Comparison of ENCODE assay signal across 20 cellular contexts in genomic region chr1:151134396-151134795, GRCh38. TPM values are rescaled to one million over a fixed set of nuclear protein-coding genes. Genes with fewer than 3 reads are reported as not detected.
A peak's percentile ranks its signal among the peaks of the same experiment; 100 is the strongest.
DNase-seq lines count a peak whose midpoint lies in the region; ATAC-seq and TF ChIP-seq lines count a peak whose summit lies in the region.
"Had no signal": no experiment of that assay in that cellular context is flagged by ENCODE, and none has a peak within 500 bp of the region (broad histone marks: within the 10 kb centered on the region; RNA-seq: fewer than 3 reads in every experiment).

No MANE protein-coding gene starts in this region.

- H3K27ac Mint-ChIP-seq in MCF 10A (ENCODE audit: low read depth, unreplicated experiment) (no peak overlapping the region), Caco-2 (ENCODE audit: unreplicated experiment) (no peak overlapping the region)
- H3K27ac Mint-ChIP-seq in activated CD8-positive, alpha-beta memory T cell treated with anti-CD3 and anti-CD28 coated beads, Interleukin-2, amount 10 ng/mL, durations not matched to agents 7 days and 5 days, result no peak overlapping the region

- H3K9me3 ChIP-seq in breast epithelium, result no peaks in the 10 kb centered on the region
- no peaks in the 10 kb centered on the region for H3K9me3 ChIP-seq in Caco-2
- H3K9me3 ChIP-seq: MG63, SK-N-SH had no signal

- CTCF ChIA-PET in MCF 10A (lab: Yijun Ruan, JAX), result interaction anchor here (0.6 to 2.0 kb wide), 6 partner anchors 11 to 564 kb away, joined by 3 to 11 read pairs (median 4); no protein-coding TSS in a partner anchor
- CTCF ChIA-PET in Caco-2 (lab: Charles Lee), result interaction anchor here (0.5 kb wide), 1 partner anchor 516 kb away, joined by 6 read pairs; no protein-coding TSS in a partner anchor
- CTCF ChIA-PET in activated CD8-positive, alpha-beta memory T cell treated with anti-CD3 and anti-CD28 coated beads, Interleukin-2, amount 10 ng/mL, durations not matched to agents 7 days and 5 days (lab: Charles Lee), result interaction anchor here (0.8 to 1.6 kb wide), 3 partner anchors 21 to 110 kb away, joined by 3 to 6 read pairs (median 5); no protein-coding TSS in a partner anchor

- POLR2A ChIA-PET in MCF 10A (lab: Yijun Ruan, JAX), result interaction anchor here (1.4 kb wide), 1 partner anchor 10 kb away, joined by 5 read pairs; no protein-coding TSS in a partner anchor
- POLR2A ChIA-PET in Caco-2 (lab: Charles Lee), result no interaction called here

- H3K9me3 Mint-ChIP-seq in MCF 10A (ENCODE audit: unreplicated experiment) (no peaks in the 10 kb centered on the region), Caco-2 (ENCODE audit: unreplicated experiment) (no peaks in the 10 kb centered on the region)
- no peaks in the 10 kb centered on the region for H3K9me3 Mint-ChIP-seq in activated CD8-positive, alpha-beta memory T cell treated with anti-CD3 and anti-CD28 coated beads, Interleukin-2, amount 10 ng/mL, durations not matched to agents 7 days and 5 days (ENCODE audit: low read depth)

- DNase-seq in MCF 10A (ENCODE audit: unreplicated experiment) (peak; percentile 5), breast epithelium (ENCODE audit: low spot score in 2 of 2) (no peak), LHCN-M2 (ENCODE audit: low read depth) (peak; percentile 17), fibroblast of mammary gland (ENCODE audit: low read depth) (peak; percentile 11), Caco-2 (no peak)
- no peak for DNase-seq in activated CD8-positive, alpha-beta memory T cell treated with anti-CD3 and anti-CD28 coated beads, Interleukin-2, amount 10 ng/mL, durations not matched to agents 7 days and 5 days
- DNase-seq: DND-41, HCEC 1CT, KG1, MG63, NCI-H1105 treated with DMSO at 0.1 percent for 48 hours, NCI-H187 treated with DMSO at 0.1 percent for 48 hours, NCI-H2171 treated with DMSO at 0.1 percent for 48 hours, NCI-H446 treated with DMSO at 0.1 percent for 48 hours, NCI-H82, Right ventricle myocardium superior, T-helper 1 cell had no signal

- no peak for TF ChIP-seq POLR2A in breast epithelium (IDR thresholded peaks at IDR 0.05)

- H3K4me3 ChIP-seq in breast epithelium (no peak overlapping the region), fibroblast of mammary gland (ENCODE audit: control insufficient read depth, low read depth, low read length) (no peak overlapping the region), Caco-2 (ENCODE audit: low read depth, low read length) (no peak overlapping the region)
- H3K4me3 ChIP-seq: MG63 had no signal

- no peaks in the 10 kb centered on the region for H3K36me3 ChIP-seq in breast epithelium
- H3K36me3 ChIP-seq in Caco-2 (ENCODE audit: control insufficient read depth, insufficient read depth, low read length), result no peaks in the 10 kb centered on the region
- H3K36me3 ChIP-seq: MG63 had no signal

- H3K27me3 ChIP-seq in breast epithelium, result no peaks in the 10 kb centered on the region
- H3K27me3 ChIP-seq in Caco-2 (replicated peaks; ENCODE audit: control insufficient read depth, insufficient read depth, low read length), result no peaks in the 10 kb centered on the region
- H3K27me3 ChIP-seq: MG63 had no signal

- no peak for ATAC-seq in HG02840 (IDR thresholded peaks at IDR 0.05; ENCODE audit: low FRiP score, unreplicated experiment)
- ATAC-seq in activated CD8-positive, alpha-beta memory T cell treated with anti-CD3 and anti-CD28 coated beads, Interleukin-2, amount 10 ng/mL, durations not matched to agents 7 days and 5 days, result no peak

- no peaks in the 10 kb centered on the region for H3K27me3 Mint-ChIP-seq in MCF 10A (ENCODE audit: insufficient read depth, unreplicated experiment)
- no peaks in the 10 kb centered on the region for H3K27me3 Mint-ChIP-seq in Caco-2 (ENCODE audit: insufficient read depth, unreplicated experiment)
- peaks cover 16% of the 10 kb centered on the region for H3K27me3 Mint-ChIP-seq in activated CD8-positive, alpha-beta memory T cell treated with anti-CD3 and anti-CD28 coated beads, Interleukin-2, amount 10 ng/mL, durations not matched to agents 7 days and 5 days

- H3K36me3 Mint-ChIP-seq in MCF 10A (ENCODE audit: insufficient read depth, unreplicated experiment) (peaks cover 6% of the 10 kb centered on the region), Caco-2 (ENCODE audit: insufficient read depth, unreplicated experiment) (peaks cover 7% of the 10 kb centered on the region)
- H3K36me3 Mint-ChIP-seq in activated CD8-positive, alpha-beta memory T cell treated with anti-CD3 and anti-CD28 coated beads, Interleukin-2, amount 10 ng/mL, durations not matched to agents 7 days and 5 days, result no peaks in the 10 kb centered on the region

- no peak overlapping the region for H3K27ac ChIP-seq in breast epithelium
- H3K27ac ChIP-seq: C4-2B had no signal

- no TSS peak for BruUV-seq in MCF 10A (replicated peaks; lab: Mats Ljungman, UMichigan)
- no TSS peak for BruUV-seq in Caco-2 (replicated peaks; lab: Mats Ljungman, UMichigan)

- intact Hi-C loops in MCF 10A (cut with micrococcal nuclease) (no loop called here), breast epithelium (cut with DNase I; ENCODE audit: low total_unique reads) (no loop called here), Caco-2 (cut with micrococcal nuclease; ENCODE audit: unreplicated experiment) (no loop called here)

- H3K4me1 ChIP-seq in breast epithelium (no peaks in the 10 kb centered on the region), Caco-2 (peaks cover 5% of the 10 kb centered on the region; the same call in 1 of the 2 replicates)

- TF ChIP-seq CTCF in MCF 10A (IDR thresholded peaks at IDR 0.05; ENCODE audit: unreplicated experiment) (no peak), breast epithelium (IDR thresholded peaks at IDR 0.05) (no peak), fibroblast of mammary gland (conservative IDR thresholded peaks at IDR 0.05; ENCODE audit: control insufficient read depth, insufficient read depth, low read depth, low read length) (no peak), Caco-2 (IDR thresholded peaks at IDR 0.05; ENCODE audit: insufficient read depth in 1 of 2, low read depth in 1 of 2, low read length in 1 of 2, severe bottlenecking in 1 of 2, unreplicated experiment in 1 of 2) (no peak)

- no peaks in the 10 kb centered on the region for H3K4me1 Mint-ChIP-seq in MCF 10A (ENCODE audit: insufficient read depth, unreplicated experiment)
- no peaks in the 10 kb centered on the region for H3K4me1 Mint-ChIP-seq in Caco-2 (ENCODE audit: low read depth, unreplicated experiment)
- peaks cover 15% of the 10 kb centered on the region for H3K4me1 Mint-ChIP-seq in activated CD8-positive, alpha-beta memory T cell treated with anti-CD3 and anti-CD28 coated beads, Interleukin-2, amount 10 ng/mL, durations not matched to agents 7 days and 5 days

- H3K4me3 Mint-ChIP-seq in MCF 10A (ENCODE audit: unreplicated experiment) (no peak overlapping the region), Caco-2 (ENCODE audit: unreplicated experiment) (no peak overlapping the region)
- no peak overlapping the region for H3K4me3 Mint-ChIP-seq in activated CD8-positive, alpha-beta memory T cell treated with anti-CD3 and anti-CD28 coated beads, Interleukin-2, amount 10 ng/mL, durations not matched to agents 7 days and 5 days

RNA-seq across cellular contexts. Expression of gene SEMA6C, which starts 12.0 kb away (rescaled TPM):
- total RNA-seq in MCF 10A (2022), result 2.3 and 9.5 TPM in 2 replicates
- total RNA-seq in breast epithelium, result 1 to 10 TPM; 2.9 to 6.4 (median 5.2) TPM
- 2.1 and 3.8 TPM in 2 replicates for total RNA-seq in LHCN-M2 (2014; rRNA removed)
- 2.8 TPM for polyA plus RNA-seq in LHCN-M2 (2012)
- 2.8 and 3.7 TPM in 2 replicates for total RNA-seq in Caco-2 (2022)
- 1 to 10 TPM in 1 of 2 experiments, under 1 TPM in 1; 0.84 to 1.7 TPM for total RNA-seq in activated CD8-positive, alpha-beta memory T cell treated with anti-CD3 and anti-CD28 coated beads, Interleukin-2, amount 10 ng/mL, durations not matched to agents 7 days and 5 days

RNA-seq across cellular contexts. Expression of gene TNFAIP8L2, which starts 22.1 kb away (rescaled TPM):
- not detected in 2 replicates for total RNA-seq in MCF 10A (2022)
- 1 to 10 TPM; 5.6 to 6.9 (median 5.7) TPM for total RNA-seq in breast epithelium
- not detected in 2 replicates for total RNA-seq in LHCN-M2 (2014; rRNA removed)
- polyA plus RNA-seq in LHCN-M2 (2012), result 0.06 TPM
- total RNA-seq in Caco-2 (2022), result not detected in 2 replicates
- 10 to 100 TPM; 14.5 to 17.6 TPM for total RNA-seq in activated CD8-positive, alpha-beta memory T cell treated with anti-CD3 and anti-CD28 coated beads, Interleukin-2, amount 10 ng/mL, durations not matched to agents 7 days and 5 days
- polyA plus RNA-seq: SK-N-SH had no signal

RNA-seq across cellular contexts. Expression of gene LYSMD1, which starts 31.3 kb away (rescaled TPM):
- total RNA-seq in MCF 10A (2022) (14.4 and 22.3 TPM in 2 replicates), breast epithelium (10 to 100 TPM; 11.7 to 17.0 (median 14.8) TPM), LHCN-M2 (2014; rRNA removed) (9.1 and 10.2 TPM in 2 replicates), Caco-2 (2022) (4.0 and 5.0 TPM in 2 replicates)
- polyA plus RNA-seq in LHCN-M2 (2012), result 5.2 TPM
- total RNA-seq in activated CD8-positive, alpha-beta memory T cell treated with anti-CD3 and anti-CD28 coated beads, Interleukin-2, amount 10 ng/mL, durations not matched to agents 7 days and 5 days, result 1 to 10 TPM; 4.4 to 4.9 TPM

RNA-seq across cellular contexts. Expression of gene SCNM1, which starts 31.5 kb away (rescaled TPM):
- total RNA-seq in MCF 10A (2022), result 88.5 and 93.0 TPM in 2 replicates
- total RNA-seq in breast epithelium, result 10 to 100 TPM; 14.9 to 23.8 (median 23.6) TPM
- total RNA-seq in LHCN-M2 (2014; rRNA removed), result 25.5 and 31.9 TPM in 2 replicates
- polyA plus RNA-seq in LHCN-M2 (2012), result 66.3 TPM
- total RNA-seq in Caco-2 (2022), result 52.1 and 53.6 TPM in 2 replicates
- total RNA-seq in activated CD8-positive, alpha-beta memory T cell treated with anti-CD3 and anti-CD28 coated beads, Interleukin-2, amount 10 ng/mL, durations not matched to agents 7 days and 5 days, result 10 to 100 TPM; 60.6 to 69.6 TPM

RNA-seq across cellular contexts. Expression of gene TMOD4, which starts 41.4 kb away (rescaled TPM):
- total RNA-seq in MCF 10A (2022) (1.1 TPM in 1 of 2 replicates, not detected in the other), breast epithelium (under 1 TPM in 1 of 3 donors, not detected in 2; 0.73 TPM), LHCN-M2 (2014; rRNA removed) (0.34 TPM in 1 of 2 replicates, not detected in the other), Caco-2 (2022) (0.84 and 1.3 TPM in 2 replicates)
- polyA plus RNA-seq in LHCN-M2 (2012), result 0.27 TPM
- 1 to 10 TPM; 2.9 to 3.6 TPM for total RNA-seq in activated CD8-positive, alpha-beta memory T cell treated with anti-CD3 and anti-CD28 coated beads, Interleukin-2, amount 10 ng/mL, durations not matched to agents 7 days and 5 days
- total RNA-seq: Right ventricle myocardium superior had no signal

Comparison
In these comparisons a context has a peak if more than half of its experiments do, and no peak if none do; other contexts are left out.
1. DNase-seq: peak in MCF 10A (single experiment), LHCN-M2 (single experiment) and fibroblast of mammary gland (single experiment); none in breast epithelium (0 of 2), Caco-2 (0 of 2) and activated CD8-positive, alpha-beta memory T cell treated with anti-CD3 and anti-CD28 coated beads, Interleukin-2, amount 10 ng/mL, durations not matched to agents 7 days and 5 days (single experiment).